In genomic region chr14:102591944-102592772, GRCh38 we compare ENCODE assay signal across 8 cellular contexts. TPM values are rescaled to one million over a fixed set of nuclear protein-coding genes. Genes with fewer than 3 reads are reported as not detected.
DNase-seq lines count a peak whose midpoint lies in the region; ATAC-seq, FAIRE-seq and TF ChIP-seq lines count a peak whose summit lies in the region.

TSS of gene RCOR1 (plus strand) at chr14:102592649. CDS start at chr14:102592887, 238 bp downstream.

- H3K14ac ChIP-seq in H1 (ENCODE audit: insufficient read length) (no peak within 1 kb of the TSS), mesenchymal stem cell (ENCODE audit: low read length in 2 of 2) (peak within 1 kb of the TSS; percentile 81 to 95)

- peak; percentile 83 to 84 for TF ChIP-seq POLR2A in H1 (IDR thresholded peaks at IDR 0.05; ENCODE audit: control extremely low read depth in 1 of 2, low read depth in 2 of 2, low read length in 2 of 2)

- H4K8ac ChIP-seq in H1 (ENCODE audit: extremely low read depth, insufficient read depth, low read length), result peak within 1 kb of the TSS; percentile 91
- H4K8ac ChIP-seq in mesenchymal stem cell (ENCODE audit: low read length), result peak within 1 kb of the TSS; percentile 93

- H2AFZ ChIP-seq in H1 (ENCODE audit: low read length), result no peak within 1 kb of the TSS
- H2AFZ ChIP-seq in mesenchymal stem cell (ENCODE audit: low read depth, low read length), result peak within 1 kb of the TSS; percentile 58

- DNase-seq in Caki2 (ENCODE audit: low read depth), result peak; percentile 75
- DNase-seq in NT2/D1 (ENCODE audit: low read depth, low spot score), result peak; percentile 83
- DNase-seq in activated CD8-positive, alpha-beta memory T cell treated with anti-CD3 and anti-CD28 coated beads, Interleukin-2, amount 10 ng/mL, durations not matched to agents 7 days and 5 days, result peak; percentile 98
- peak; percentile 84 to 94 for DNase-seq in H1 (ENCODE audit: low read depth in 1 of 2, low spot score in 2 of 2)
- DNase-seq in mesenchymal stem cell, result peak; percentile 98
- DNase-seq in stimulated activated CD8-positive, alpha-beta memory T cell treated with anti-CD3 and anti-CD28 coated beads, Interleukin-12 subunit alpha, Interleukin-12 subunit beta, amount 100 ng/mL, for 24 hours (ENCODE audit: extremely low read depth), result peak; percentile 96

- H4K91ac ChIP-seq in H1 (replicated peaks; ENCODE audit: insufficient read length, low read length) (peak within 1 kb of the TSS; percentile 75), mesenchymal stem cell (ENCODE audit: low read length) (peak within 1 kb of the TSS; percentile 94)

- POLR2A ChIA-PET in H1 (lab: Charles Lee; ENCODE audit: partially characterized antibody), result interaction anchor here (0.8 to 1.7 kb wide), 10 partner anchors 12 to 88 kb away, joined by 3 to 9 read pairs (median 4); no protein-coding TSS in a partner anchor

- no peak within 1 kb of the TSS for H2BK20ac ChIP-seq in H1 (ENCODE audit: low read length)

- peak; percentile 74 for ATAC-seq in GM21423 (IDR thresholded peaks at IDR 0.05; ENCODE audit: unreplicated experiment)
- ATAC-seq in activated CD8-positive, alpha-beta memory T cell treated with anti-CD3 and anti-CD28 coated beads, Interleukin-2, amount 10 ng/mL, durations not matched to agents 7 days and 5 days, result peak; percentile 89

- H3K79me1 ChIP-seq in H1 (ENCODE audit: low read depth, low read length), result no peaks in the 10 kb centered on the region
- H3K79me1 ChIP-seq in mesenchymal stem cell (replicated peaks; ENCODE audit: low read length, poor library complexity, severe bottlenecking), result peaks cover 18% of the 10 kb centered on the region

- no peak within 1 kb of the TSS for H2BK12ac ChIP-seq in H1 (ENCODE audit: low read depth, low read length)
- peak within 1 kb of the TSS in 1 of 2 experiments; percentile 68 for H2BK12ac ChIP-seq in mesenchymal stem cell (ENCODE audit: low read length in 2 of 2)

- 0 out of 3 replicates have a peak, but pooled peaks of 1 of the 2 experiments have one; percentile 56 for TF ChIP-seq EP300 in H1 (IDR thresholded peaks at IDR 0.05; ENCODE audit: borderline replicate concordance in 1 of 2, low read depth in 2 of 2, low read length in 2 of 2)

- H3K4me3 Mint-ChIP-seq in activated CD8-positive, alpha-beta memory T cell treated with anti-CD3 and anti-CD28 coated beads, Interleukin-2, amount 10 ng/mL, durations not matched to agents 7 days and 5 days, result peak within 1 kb of the TSS; percentile 82

- H3K4me1 Mint-ChIP-seq in activated CD8-positive, alpha-beta memory T cell treated with anti-CD3 and anti-CD28 coated beads, Interleukin-2, amount 10 ng/mL, durations not matched to agents 7 days and 5 days, result peaks cover 21% of the 10 kb centered on the region

- CTCF ChIA-PET in activated CD8-positive, alpha-beta memory T cell treated with anti-CD3 and anti-CD28 coated beads, Interleukin-2, amount 10 ng/mL, durations not matched to agents 7 days and 5 days (lab: Charles Lee), result no interaction called here
- CTCF ChIA-PET in H1 (lab: Charles Lee; ENCODE audit: partially characterized antibody), result interaction anchor here (1.3 to 1.7 kb wide), 4 partner anchors 19 to 68 kb away, joined by 4 to 7 read pairs (median 6); no protein-coding TSS in a partner anchor

- H3K4me1 ChIP-seq in HUES48 (ENCODE audit: control insufficient read depth, insufficient read depth, low read length), result peaks cover 21% of the 10 kb centered on the region
- peaks cover 7% of the 10 kb centered on the region for H3K4me1 ChIP-seq in NT2/D1 (ENCODE audit: insufficient read depth, insufficient read length)
- peaks cover 3 to 21% (median 10%) of the 10 kb centered on the region in 4 experiments; a peak in 6 of 7 replicates for H3K4me1 ChIP-seq in H1 (replicated peaks in 1 of 4; ENCODE audit: control insufficient read depth in 3 of 4, insufficient read depth in 4 of 4, low read length in 3 of 4)
- peaks cover 20% of the 10 kb centered on the region for H3K4me1 ChIP-seq in mesenchymal stem cell (ENCODE audit: control insufficient read depth, insufficient read depth, low read depth, low read length)

- H3K27ac Mint-ChIP-seq in activated CD8-positive, alpha-beta memory T cell treated with anti-CD3 and anti-CD28 coated beads, Interleukin-2, amount 10 ng/mL, durations not matched to agents 7 days and 5 days, result peak within 1 kb of the TSS; percentile 87

- H2BK15ac ChIP-seq in H1 (ENCODE audit: low read length) (0 out of 2 replicates have a peak within 1 kb of the TSS, but pooled peaks have one; percentile 81), mesenchymal stem cell (ENCODE audit: low read depth, poor library complexity, severe bottlenecking) (peak within 1 kb of the TSS; percentile 97)

- H3K4me2 ChIP-seq in H1 (ENCODE audit: insufficient read depth in 1 of 2, low read depth in 2 of 2, low read length in 2 of 2), result peak within 1 kb of the TSS; percentile 69 to 92
- H3K4me2 ChIP-seq in mesenchymal stem cell (ENCODE audit: low read length, poor library complexity, severe bottlenecking), result peak within 1 kb of the TSS; percentile 100

- H2BK5ac ChIP-seq in H1 (ENCODE audit: low read depth, low read length) (peak within 1 kb of the TSS; percentile 75; the same call in 1 of the 2 replicates), mesenchymal stem cell (ENCODE audit: low read depth, low read length, poor library complexity, severe bottlenecking) (peak within 1 kb of the TSS; percentile 94)

- TF ChIP-seq RAD21 in H1 (IDR thresholded peaks at IDR 0.05 in 1 of 2, conservative IDR thresholded peaks at IDR 0.05 in 1 of 2; ENCODE audit: low read depth in 2 of 2, low read length in 2 of 2), result no peak

- FAIRE-seq in H1 (lab: Jason Lieb, UNC), result no peak

- H3K9ac ChIP-seq in HUES48 (ENCODE audit: low read depth, low read length) (peak within 1 kb of the TSS; percentile 90), NT2/D1 (ENCODE audit: insufficient read length, low read depth) (peak within 1 kb of the TSS; percentile 85), H1 (replicated peaks in 1 of 4; ENCODE audit: extremely low read depth in 1 of 4, low read depth in 3 of 4, low read length in 3 of 4) (peak within 1 kb of the TSS; percentile 74 to 87 (median 80)), mesenchymal stem cell (ENCODE audit: low read length) (peak within 1 kb of the TSS; percentile 91)

- H3K18ac ChIP-seq in H1 (ENCODE audit: extremely low read depth, low read length) (peak within 1 kb of the TSS; percentile 87), mesenchymal stem cell (ENCODE audit: low read depth in 1 of 2, low read length in 2 of 2) (peak within 1 kb of the TSS; percentile 96 to 99)

- peak within 1 kb of the TSS; percentile 76 for H4K5ac ChIP-seq in H1 (ENCODE audit: insufficient read length, low read depth, low read length)

- H3K27ac ChIP-seq in HUES48 (ENCODE audit: low read depth, low read length) (peak within 1 kb of the TSS; percentile 100), H1 (ENCODE audit: low read depth, low read length) (peak within 1 kb of the TSS; percentile 87; the same call in 1 of the 2 replicates), mesenchymal stem cell (ENCODE audit: low read length, poor library complexity, severe bottlenecking) (peak within 1 kb of the TSS; percentile 96)

- H3K36me3 ChIP-seq in HUES48 (ENCODE audit: control insufficient read depth, insufficient read depth, low read length) (no peaks in the 10 kb centered on the region), NT2/D1 (ENCODE audit: insufficient read depth, insufficient read length, low read length) (peaks cover 8% of the 10 kb centered on the region), H1 (ENCODE audit: control insufficient read depth in 2 of 4, insufficient read depth in 4 of 4, low read length in 3 of 4) (no peaks in the 10 kb centered on the region; a peak in 1 of 8 replicates), mesenchymal stem cell (ENCODE audit: control insufficient read depth in 1 of 2, insufficient read depth in 2 of 2, low read depth in 1 of 2, low read length in 2 of 2) (no peaks in the 10 kb centered on the region)

- WGBS in H1 (ENCODE audit: extremely low coverage in 1 of 2, insufficient coverage in 1 of 2, insufficient read length in 1 of 2, insufficient replicate concordance in 2 of 2, low coverage in 1 of 2, low lambda C conversion rate in 2 of 2, missing lambda C conversion rate in 1 of 2), 2 experiments, result 2% methylated on average over 16 of the region's 98 CpGs; no CpG with 5 or more reads in 1 of the 2 experiments
- under 1% methylated on average over 39 of the region's 98 CpGs for WGBS in mesenchymal stem cell

- no peak within 1 kb of the TSS for H3K4ac ChIP-seq in H1 (replicated peaks; ENCODE audit: insufficient read length, low read depth, low read length)
- H3K4ac ChIP-seq in mesenchymal stem cell (ENCODE audit: low read depth in 1 of 2, low read length in 2 of 2), result peak within 1 kb of the TSS; percentile 87 to 92

- no peak for TF ChIP-seq CTCF in H1 (IDR thresholded peaks at IDR 0.05; ENCODE audit: control extremely low read depth in 1 of 3, insufficient read depth in 1 of 3, low read depth in 1 of 3, low read length in 3 of 3)

- H3K4me3 ChIP-seq in HUES48 (ENCODE audit: low read depth, low read length) (peak within 1 kb of the TSS; percentile 95), NT2/D1 (ENCODE audit: insufficient read length, low read depth) (peak within 1 kb of the TSS; percentile 85), H1 (ENCODE audit: extremely low read depth in 1 of 4, insufficient read depth in 2 of 4, low read depth in 3 of 4, low read length in 4 of 4) (peak within 1 kb of the TSS; percentile 77 to 96 (median 80)), mesenchymal stem cell (ENCODE audit: insufficient read depth in 1 of 2, low read depth in 1 of 2, low read length in 2 of 2) (peak within 1 kb of the TSS; percentile 91 to 98)

- H3K9me3 Mint-ChIP-seq in activated CD8-positive, alpha-beta memory T cell treated with anti-CD3 and anti-CD28 coated beads, Interleukin-2, amount 10 ng/mL, durations not matched to agents 7 days and 5 days (ENCODE audit: low read depth), result no peaks in the 10 kb centered on the region

- H3K23ac ChIP-seq in H1 (ENCODE audit: insufficient read length), result no peak within 1 kb of the TSS
- peak within 1 kb of the TSS in 1 of 2 experiments; percentile 96 for H3K23ac ChIP-seq in mesenchymal stem cell (ENCODE audit: low read length in 2 of 2)

- peaks cover 0 to 3% of the 10 kb centered on the region in 2 experiments for H4K20me1 ChIP-seq in H1 (replicated peaks in 1 of 2; ENCODE audit: control insufficient read depth in 1 of 2, insufficient read depth in 2 of 2, low read length in 2 of 2)

- peaks cover 5 to 35% of the 10 kb centered on the region in 2 experiments for H3K79me2 ChIP-seq in H1 (ENCODE audit: control insufficient read depth in 1 of 2, insufficient read depth in 2 of 2, low read length in 2 of 2)

- H2BK120ac ChIP-seq in H1 (replicated peaks; ENCODE audit: low read depth, low read length) (no peak within 1 kb of the TSS), mesenchymal stem cell (ENCODE audit: low read depth, low read length) (peak within 1 kb of the TSS; percentile 99)

- peaks cover 3% of the 10 kb centered on the region for H3K27me3 Mint-ChIP-seq in activated CD8-positive, alpha-beta memory T cell treated with anti-CD3 and anti-CD28 coated beads, Interleukin-2, amount 10 ng/mL, durations not matched to agents 7 days and 5 days

- H2AK5ac ChIP-seq in H1 (ENCODE audit: low read depth, low read length), result no peak within 1 kb of the TSS
- no peak within 1 kb of the TSS for H2AK5ac ChIP-seq in mesenchymal stem cell (ENCODE audit: low read length, severe bottlenecking)

- in situ Hi-C loops in Caki2 (cut with HindIII; ENCODE audit: low pct_unique_long_range_greater_than_20kb, low sequenced_read_pairs), result no loop called here

- no peaks in the 10 kb centered on the region for H3K27me3 ChIP-seq in HUES48 (ENCODE audit: control insufficient read depth, insufficient read depth, low read length)
- H3K27me3 ChIP-seq in NT2/D1 (ENCODE audit: insufficient read depth, insufficient read length), result no peaks in the 10 kb centered on the region
- H3K27me3 ChIP-seq in H1 (replicated peaks in 1 of 4; ENCODE audit: control insufficient read depth in 3 of 4, extremely low read depth in 1 of 4, insufficient read depth in 3 of 4, low read length in 3 of 4), result no peaks in the 10 kb centered on the region
- no peaks in the 10 kb centered on the region for H3K27me3 ChIP-seq in mesenchymal stem cell (ENCODE audit: control insufficient read depth in 1 of 2, insufficient read depth in 1 of 2, low read length in 2 of 2)

- H3K9me3 ChIP-seq in HUES48 (ENCODE audit: control insufficient read depth, insufficient read depth, low read length) (no peaks in the 10 kb centered on the region), NT2/D1 (ENCODE audit: insufficient read depth, low read length) (no peaks in the 10 kb centered on the region), H1 (ENCODE audit: insufficient read depth in 2 of 2, low read depth in 1 of 2, low read length in 1 of 2) (no peaks in the 10 kb centered on the region), mesenchymal stem cell (ENCODE audit: control insufficient read depth, low read length) (no peaks in the 10 kb centered on the region)

- H3K56ac ChIP-seq in H1 (replicated peaks; ENCODE audit: insufficient read length, low read depth, low read length), result peak within 1 kb of the TSS; percentile 64

- H3K36me3 Mint-ChIP-seq in activated CD8-positive, alpha-beta memory T cell treated with anti-CD3 and anti-CD28 coated beads, Interleukin-2, amount 10 ng/mL, durations not matched to agents 7 days and 5 days, result peaks cover 9% of the 10 kb centered on the region

- peaks cover 2% of the 10 kb centered on the region; the same call in 1 of the 2 replicates for H3K23me2 ChIP-seq in H1 (ENCODE audit: low read depth, low read length)

RNA-seq across cellular contexts. Expression of gene RCOR1, which starts in this region (rescaled TPM):
- 6.1 and 9.1 TPM in 2 replicates for total RNA-seq in Caki2 (2014; rRNA removed; shearing (Covaris generic); ENCODE audit: low replicate concordance)
- total RNA-seq in activated CD8-positive, alpha-beta memory T cell treated with anti-CD3 and anti-CD28 coated beads, Interleukin-2, amount 10 ng/mL, durations not matched to agents 7 days and 5 days, result 10 to 100 TPM; 18.3 to 19.4 TPM
- 23.1 and 26.3 TPM in 2 replicates for total RNA-seq in H1 (2021; fragmentation: NEBNext Ultra II Directional; extraction: Animal tissue kit (Norgen Biotek cat#: 25700))
- polyA plus RNA-seq in H1 (2011; rRNA removed), result 8.6 and 12.3 TPM in 2 replicates
- polyA plus RNA-seq in H1 (2011; cell fraction: cytosol; rRNA removed), result 9.7 TPM
- polyA plus RNA-seq in H1 (2011; cell fraction: nucleus; rRNA removed), result 8.9 TPM
- polyA plus RNA-seq in H1 (2012, experiment 1 of 2), result 10.0 to 14.7 TPM (median 12.8 TPM) in 4 replicates
- 2.3 TPM for polyA plus RNA-seq in H1 (2012, experiment 2 of 2)
- 11.1 TPM for polyA plus RNA-seq in H1 (2013, experiment 1 of 2)
- 11.7 TPM for polyA plus RNA-seq in H1 (2013, experiment 2 of 2)
- 18.2 and 19.2 TPM in 2 replicates for polyA minus RNA-seq in H1 (2011; rRNA and poly(A)+ RNA removed)
- polyA minus RNA-seq in H1 (2011; cell fraction: cytosol; rRNA and poly(A)+ RNA removed), result 14.6 TPM
- 19.4 TPM for polyA minus RNA-seq in H1 (2011; cell fraction: nucleus; rRNA and poly(A)+ RNA removed)
- polyA plus RNA-seq in mesenchymal stem cell (2013, experiment 1 of 2), result 13.8 TPM
- 13.5 TPM for polyA plus RNA-seq in mesenchymal stem cell (2013, experiment 2 of 2)

Comparison
In these comparisons a context has a peak if more than half of its experiments do, and no peak if none do; other contexts are left out.
1. Peak in every context shown above with its lines: DNase-seq, ATAC-seq, H3K4me3 ChIP-seq and H3K27ac ChIP-seq.